ENCODE assay signal across 30 cellular contexts in the genomic region with DNA sequence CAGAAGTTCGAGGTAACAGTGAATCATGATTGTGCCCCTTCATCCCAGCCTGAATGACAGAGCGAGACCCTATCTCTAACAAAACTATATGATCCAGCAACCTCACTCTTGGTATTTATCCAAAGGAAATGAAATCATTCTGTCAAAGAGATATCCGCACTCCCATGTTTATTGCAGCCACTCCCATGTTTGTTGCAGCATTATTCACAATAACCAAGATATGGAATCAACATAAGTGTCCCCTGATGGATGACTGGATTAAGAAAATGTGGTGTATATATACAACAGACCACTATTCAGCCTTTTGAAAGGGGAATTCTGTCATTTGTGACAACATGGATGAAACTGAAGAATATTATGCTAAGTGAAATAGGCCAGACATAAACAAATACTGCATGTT.
"Had no signal": no experiment of that assay in that cellular context is flagged by ENCODE, and none has a peak within 500 bp of the region (broad histone marks: within the 10 kb centered on the region; RNA-seq: fewer than 3 reads in every experiment).

No MANE protein-coding gene starts in this region.

- H3K27me3 ChIP-seq: MG63 had no signal

- DNase-seq: activated B cell treated with CpG ODN at 0.5 μM for 24 hours; activated CD4-positive, alpha-beta T cell treated with anti-CD3 and anti-CD28 coated beads for 1 hour; activated CD4-positive, alpha-beta T cell treated with anti-CD3 and anti-CD28 coated beads, Interleukin-2, amount 10 ng/mL, durations not matched to agents 24 days and 14 days; activated CD4-positive, alpha-beta T cell treated with anti-CD3 and anti-CD28 coated beads, Interleukin-2, amount 50 U/mL, for 48 hours; activated effector memory CD4-positive, alpha-beta T cell treated with anti-CD3 and anti-CD28 coated beads, Interleukin-2, amount 50 U/mL, for 16 hours; activated naive CD4-positive, alpha-beta T cell treated with Interleukin-2 at 50 U/mL for 16 hours; activated naive CD8-positive, alpha-beta T cell treated with anti-CD3 and anti-CD28 coated beads, Interleukin-2, amount 50 U/mL, for 24 hours; activated T-cell treated with anti-CD3 and anti-CD28 coated beads, Interleukin-2, amount 50 U/mL, for 4 hours; amygdala; caudate nucleus; MG63; MV-4-11; NCI-H1092 treated with DMSO at 0.1 percent for 48 hours; NCI-H1417 treated with DMSO at 0.1 percent for 48 hours; NCI-H1694; NCI-H2029; NCI-H446 treated with DMSO at 0.1 percent for 48 hours; NCI-H526 treated with DMSO at 0.1 percent for 48 hours; NCI-H82; RPMI8226; T-cell; T-helper 2 cell; T1000 had no signal

- H3K27me3 Mint-ChIP-seq: activated B cell treated with CpG ODN at 0.5 μM for 24 hours; activated naive CD8-positive, alpha-beta T cell treated with anti-CD3 and anti-CD28 coated beads, Interleukin-2, amount 50 U/mL, for 24 hours; brain; T-cell had no signal

- H3K4me3 Mint-ChIP-seq: activated B cell treated with CpG ODN at 0.5 μM for 24 hours; activated CD4-positive, alpha-beta T cell treated with anti-CD3 and anti-CD28 coated beads, Interleukin-2, amount 10 ng/mL, durations not matched to agents 24 days and 14 days; activated naive CD8-positive, alpha-beta T cell treated with anti-CD3 and anti-CD28 coated beads, Interleukin-2, amount 50 U/mL, for 24 hours; activated T-cell treated with anti-CD3 and anti-CD28 coated beads, Interleukin-2, amount 50 U/mL, for 4 hours; brain; T-cell had no signal

- H3K4me1 Mint-ChIP-seq: activated B cell treated with CpG ODN at 0.5 μM for 24 hours; activated CD4-positive, alpha-beta T cell treated with anti-CD3 and anti-CD28 coated beads, Interleukin-2, amount 10 ng/mL, durations not matched to agents 24 days and 14 days; activated naive CD8-positive, alpha-beta T cell treated with anti-CD3 and anti-CD28 coated beads, Interleukin-2, amount 50 U/mL, for 24 hours; brain; T-cell had no signal

- H3K27ac ChIP-seq: SK-N-MC had no signal

- H3K4me3 ChIP-seq: MG63, SK-N-MC had no signal

- ATAC-seq: activated naive CD4-positive, alpha-beta T cell treated with anti-CD3 and anti-CD28 coated beads, Interleukin-2, amount 50 U/mL, for 72 hours; activated naive CD8-positive, alpha-beta T cell treated with anti-CD3 and anti-CD28 coated beads, Interleukin-2, amount 50 U/mL, for 24 hours; activated T-cell treated with anti-CD3 and anti-CD28 coated beads, Interleukin-2, amount 50 U/mL, for 4 hours; Panc1; Right ventricle myocardium inferior; T-cell had no signal

- H3K36me3 ChIP-seq: MG63 had no signal

- H3K27ac Mint-ChIP-seq: activated B cell treated with CpG ODN at 0.5 μM for 24 hours; activated CD4-positive, alpha-beta T cell treated with anti-CD3 and anti-CD28 coated beads, Interleukin-2, amount 10 ng/mL, durations not matched to agents 24 days and 14 days; activated naive CD4-positive, alpha-beta T cell treated with anti-CD3 and anti-CD28 coated beads, Interleukin-2, amount 50 U/mL, for 72 hours; activated naive CD8-positive, alpha-beta T cell treated with anti-CD3 and anti-CD28 coated beads, Interleukin-2, amount 50 U/mL, for 24 hours; brain; T-cell had no signal

- FAIRE-seq: astrocyte, TTC549 had no signal
